In the genomic region with DNA sequence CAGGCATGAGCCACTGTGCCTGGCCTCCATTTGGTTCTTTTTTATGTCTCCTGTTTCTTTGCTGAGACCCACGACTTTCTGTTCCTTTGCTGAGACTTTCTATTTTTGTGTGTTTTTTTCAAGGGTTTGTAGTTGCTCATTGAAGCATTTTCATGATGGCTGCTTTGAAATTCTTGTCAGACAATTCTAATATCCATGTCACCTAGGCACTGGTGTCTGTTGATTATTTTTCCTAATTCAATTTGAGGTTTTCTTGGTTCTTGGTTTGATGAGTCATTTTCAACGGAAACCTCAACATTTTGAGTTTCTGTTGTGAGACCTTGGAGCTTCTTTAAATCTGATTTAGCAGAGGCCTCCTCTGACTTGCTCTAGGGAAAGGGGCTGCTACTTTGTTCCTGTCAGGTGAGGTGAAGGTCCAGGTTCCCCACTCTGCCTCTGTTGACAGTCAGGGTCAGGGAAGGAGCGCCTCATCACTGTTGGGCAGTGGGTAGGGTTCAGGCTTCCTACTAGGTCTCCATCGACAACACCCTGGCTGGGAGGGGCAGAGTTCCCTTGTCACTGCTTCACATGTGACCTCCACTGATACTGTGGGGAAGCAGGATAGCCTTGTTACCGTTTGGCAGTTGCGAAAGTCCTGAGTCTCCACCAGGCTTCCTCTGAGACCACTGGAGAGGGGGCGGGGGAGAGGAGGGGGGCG, we compare ENCODE assay signal across 8 cellular contexts.
DNase-seq lines count a peak whose midpoint lies in the region; ATAC-seq and TF ChIP-seq lines count a peak whose summit lies in the region.

No MANE protein-coding gene starts in this region.

- H3K9me3 ChIP-seq in SK-N-MC (ENCODE audit: low read depth, low read length): no peaks in the 10 kb centered on the region

- DNase-seq in Calu3: no peak
- DNase-seq in SK-N-MC (ENCODE audit: low read depth, low spot score): no peak
- DNase-seq in activated naive CD8-positive, alpha-beta T cell treated with anti-CD3 and anti-CD28 coated beads, Interleukin-2, amount 50 U/mL, for 24 hours: peak; percentile 45
- peak; percentile 80 for DNase-seq in islet precursor cell

- H3K27ac Mint-ChIP-seq in Calu3 (ENCODE audit: unreplicated experiment): no peak overlapping the region
- H3K27ac Mint-ChIP-seq in activated naive CD8-positive, alpha-beta T cell treated with anti-CD3 and anti-CD28 coated beads, Interleukin-2, amount 50 U/mL, for 24 hours: peak overlapping the region; percentile 86
- H3K27ac Mint-ChIP-seq in stimulated activated memory B cell treated with anti-CD40 and anti-IgM and Interleukin-4, amounts not matched to agents 10 μg/mL and 1 μg/mL and 100 μg/mL, for 72 hours: peak overlapping the region; percentile 69

- no peaks in the 10 kb centered on the region for H3K36me3 ChIP-seq in SK-N-MC (ENCODE audit: insufficient read depth, low read length)

- H3K4me1 Mint-ChIP-seq in Calu3 (ENCODE audit: low read depth, unreplicated experiment): peaks cover 24% of the 10 kb centered on the region
- H3K4me1 Mint-ChIP-seq in activated naive CD8-positive, alpha-beta T cell treated with anti-CD3 and anti-CD28 coated beads, Interleukin-2, amount 50 U/mL, for 24 hours: peaks cover 47% of the 10 kb centered on the region
- peaks cover 24% of the 10 kb centered on the region for H3K4me1 Mint-ChIP-seq in stimulated activated memory B cell treated with anti-CD40 and anti-IgM and Interleukin-4, amounts not matched to agents 10 μg/mL and 1 μg/mL and 100 μg/mL, for 72 hours

- 0 out of 2 replicates have a peak overlapping the region, but pooled peaks have one; percentile 45 for H3K27ac ChIP-seq in SK-N-MC

- ATAC-seq in HG02884 (IDR thresholded peaks at IDR 0.05; ENCODE audit: unreplicated experiment) (peak; percentile 41), HG02588 (IDR thresholded peaks at IDR 0.05; ENCODE audit: unreplicated experiment) (no peak), HG03469 (IDR thresholded peaks at IDR 0.05; ENCODE audit: unreplicated experiment) (no peak)
- peak; percentile 71 for ATAC-seq in activated naive CD8-positive, alpha-beta T cell treated with anti-CD3 and anti-CD28 coated beads, Interleukin-2, amount 50 U/mL, for 24 hours
- ATAC-seq in stimulated activated memory B cell treated with anti-CD40 and anti-IgM and Interleukin-4, amounts not matched to agents 10 μg/mL and 1 μg/mL and 100 μg/mL, for 72 hours: peak; percentile 69

- intact Hi-C loops in Calu3 (cut with micrococcal nuclease; ENCODE audit: unreplicated experiment): loop anchor here (10.0 kb wide), 1 partner anchor 188 kb away; no protein-coding TSS in a partner anchor

- CTCF ChIA-PET in Calu3 (lab: Charles Lee): interaction anchor here (1.1 kb wide), 1 partner anchor 10 kb away, joined by 4 read pairs; no protein-coding TSS in a partner anchor

- no peaks in the 10 kb centered on the region for H3K9me3 Mint-ChIP-seq in Calu3 (ENCODE audit: low read depth, unreplicated experiment)
- H3K9me3 Mint-ChIP-seq in activated naive CD8-positive, alpha-beta T cell treated with anti-CD3 and anti-CD28 coated beads, Interleukin-2, amount 50 U/mL, for 24 hours: peaks cover 9% of the 10 kb centered on the region
- H3K9me3 Mint-ChIP-seq in stimulated activated memory B cell treated with anti-CD40 and anti-IgM and Interleukin-4, amounts not matched to agents 10 μg/mL and 1 μg/mL and 100 μg/mL, for 72 hours: peaks cover 4% of the 10 kb centered on the region

- H3K4me3 ChIP-seq in SK-N-MC: no peak overlapping the region

- peaks cover 24% of the 10 kb centered on the region for H3K27me3 Mint-ChIP-seq in Calu3 (ENCODE audit: unreplicated experiment)
- peaks cover 2% of the 10 kb centered on the region for H3K27me3 Mint-ChIP-seq in activated naive CD8-positive, alpha-beta T cell treated with anti-CD3 and anti-CD28 coated beads, Interleukin-2, amount 50 U/mL, for 24 hours
- peaks cover 42% of the 10 kb centered on the region for H3K27me3 Mint-ChIP-seq in stimulated activated memory B cell treated with anti-CD40 and anti-IgM and Interleukin-4, amounts not matched to agents 10 μg/mL and 1 μg/mL and 100 μg/mL, for 72 hours

- BruUV-seq in Calu3 (replicated peaks; lab: Mats Ljungman, UMichigan): no TSS peak

- H3K9ac ChIP-seq in SK-N-MC (ENCODE audit: insufficient read length): no peak overlapping the region

- H3K4me3 Mint-ChIP-seq in Calu3 (ENCODE audit: low read depth, unreplicated experiment): peak overlapping the region; percentile 14
- H3K4me3 Mint-ChIP-seq in activated naive CD8-positive, alpha-beta T cell treated with anti-CD3 and anti-CD28 coated beads, Interleukin-2, amount 50 U/mL, for 24 hours: peak overlapping the region; percentile 55
- peak overlapping the region; percentile 11 for H3K4me3 Mint-ChIP-seq in stimulated activated memory B cell treated with anti-CD40 and anti-IgM and Interleukin-4, amounts not matched to agents 10 μg/mL and 1 μg/mL and 100 μg/mL, for 72 hours

- TF ChIP-seq CTCF in Calu3 (IDR thresholded peaks at IDR 0.05; ENCODE audit: unreplicated experiment): no peak

- peaks cover 11% of the 10 kb centered on the region for H3K36me3 Mint-ChIP-seq in Calu3 (ENCODE audit: insufficient read depth, unreplicated experiment)
- H3K36me3 Mint-ChIP-seq in activated naive CD8-positive, alpha-beta T cell treated with anti-CD3 and anti-CD28 coated beads, Interleukin-2, amount 50 U/mL, for 24 hours (ENCODE audit: low read depth): peaks cover 8% of the 10 kb centered on the region
- H3K36me3 Mint-ChIP-seq in stimulated activated memory B cell treated with anti-CD40 and anti-IgM and Interleukin-4, amounts not matched to agents 10 μg/mL and 1 μg/mL and 100 μg/mL, for 72 hours: peaks cover 6% of the 10 kb centered on the region

Comparison
In these comparisons a context has a peak if more than half of its experiments do, and no peak if none do; other contexts are left out.
1. DNase-seq: peak in activated naive CD8-positive, alpha-beta T cell treated with anti-CD3 and anti-CD28 coated beads, Interleukin-2, amount 50 U/mL, for 24 hours (single experiment) and islet precursor cell (single experiment); none in Calu3 (single experiment) and SK-N-MC (single experiment).
2. ATAC-seq: peak in HG02884 (single experiment), activated naive CD8-positive, alpha-beta T cell treated with anti-CD3 and anti-CD28 coated beads, Interleukin-2, amount 50 U/mL, for 24 hours (single experiment) and stimulated activated memory B cell treated with anti-CD40 and anti-IgM and Interleukin-4, amounts not matched to agents 10 μg/mL and 1 μg/mL and 100 μg/mL, for 72 hours (single experiment); none in HG02588 (single experiment) and HG03469 (single experiment).
3. Peak in every context shown above with its lines, with median percentiles within 50 percentile points of each other: H3K4me3 Mint-ChIP-seq.